Comparison of ENCODE assay signal across 21 cellular contexts in genomic region chr5:4116834-4117233, GRCh38.
"Had no signal": no experiment of that assay in that cellular context is flagged by ENCODE, and none has a peak within 500 bp of the region (broad histone marks: within the 10 kb centered on the region; RNA-seq: fewer than 3 reads in every experiment).

No MANE protein-coding gene starts in this region.

- FAIRE-seq: TTC549 had no signal

- H3K27me3 Mint-ChIP-seq: central memory CD8-positive, alpha-beta T cell had no signal

- H3K4me1 ChIP-seq: heart left ventricle, left ventricle myocardium inferior, prostate gland, right lobe of liver, tibial nerve had no signal

- H3K4me3 ChIP-seq: heart left ventricle, left ventricle myocardium inferior, prostate gland, right lobe of liver, tibial nerve had no signal

- DNase-seq: activated CD4-positive, alpha-beta T cell treated with anti-CD3 and anti-CD28 coated beads, Interleukin-2, amount 50 U/mL, for 48 hours; activated CD4-positive, CD25-positive, alpha-beta regulatory T cell; activated gamma-delta T cell treated with Interleukin-2 at 50 U/mL for 16 hours; activated T-cell treated with anti-CD3 and anti-CD28 coated beads, Interleukin-2, amount 50 U/mL, for 48 hours; aorta; cortex of kidney; effector memory CD4-positive, alpha-beta T cell; foreskin fibroblast; heart left ventricle; islet precursor cell; left ventricle myocardium inferior; mesendoderm; nephron progenitor cell; right lobe of liver; SK-N-SH had no signal

- H3K9me3 Mint-ChIP-seq: nephron progenitor cell had no signal

- H3K36me3 Mint-ChIP-seq: stimulated activated effector memory CD8-positive, alpha-beta T cell treated with anti-CD3 and anti-CD28 coated beads, Interleukin-12 subunit alpha, Interleukin-12 subunit beta, amount 100 ng/mL, for 72 hours had no signal

- H3K27ac Mint-ChIP-seq: nephron progenitor cell; stimulated activated effector memory CD8-positive, alpha-beta T cell treated with anti-CD3 and anti-CD28 coated beads, Interleukin-12 subunit alpha, Interleukin-12 subunit beta, amount 100 ng/mL, for 72 hours; T-helper 1 cell treated with Interleukin-12 subunit alpha and Interleukin-12 subunit beta and Interleukin-4 antibody, amounts not matched to agents 30 μg/mL and 1 μg/mL, for 36 hours had no signal

- H3K4me2 ChIP-seq: SK-N-SH had no signal

- H3K9me3 ChIP-seq: prostate gland, right lobe of liver, SK-N-SH, tibial nerve had no signal

- H3K4me3 Mint-ChIP-seq: central memory CD8-positive, alpha-beta T cell; nephron progenitor cell; stimulated activated effector memory CD8-positive, alpha-beta T cell treated with anti-CD3 and anti-CD28 coated beads, Interleukin-12 subunit alpha, Interleukin-12 subunit beta, amount 100 ng/mL, for 72 hours; T-helper 1 cell treated with Interleukin-12 subunit alpha and Interleukin-12 subunit beta and Interleukin-4 antibody, amounts not matched to agents 30 μg/mL and 1 μg/mL, for 36 hours had no signal

- ATAC-seq: right lobe of liver; stimulated activated effector memory CD8-positive, alpha-beta T cell treated with anti-CD3 and anti-CD28 coated beads, Interleukin-12 subunit alpha, Interleukin-12 subunit beta, amount 100 ng/mL, for 72 hours had no signal

- H3K27me3 ChIP-seq: heart left ventricle, right lobe of liver, tibial nerve had no signal

- H3K9ac ChIP-seq: SK-N-SH had no signal

- H3K4me1 Mint-ChIP-seq: central memory CD8-positive, alpha-beta T cell; stimulated activated effector memory CD8-positive, alpha-beta T cell treated with anti-CD3 and anti-CD28 coated beads, Interleukin-12 subunit alpha, Interleukin-12 subunit beta, amount 100 ng/mL, for 72 hours had no signal

- H3K36me3 ChIP-seq: heart left ventricle, left ventricle myocardium inferior, prostate gland, right lobe of liver, tibial nerve had no signal

- H3K27ac ChIP-seq: heart left ventricle, left ventricle myocardium inferior, prostate gland, right lobe of liver, tibial nerve had no signal
